ENCODE assay signal across 21 cellular contexts in genomic region chrX:805988-806387, GRCh38.
"Had no signal": no experiment of that assay in that cellular context is flagged by ENCODE, and none has a peak within 500 bp of the region (broad histone marks: within the 10 kb centered on the region; RNA-seq: fewer than 3 reads in every experiment).

No MANE protein-coding gene starts in this region.

- DNase-seq: dermis blood vessel endothelial cell; effector memory CD4-positive, alpha-beta T cell; foreskin fibroblast; gastrocnemius medialis; kidney glomerular epithelial cell; left colon; left ventricle myocardium superior; lower lobe of right lung; natural killer cell; right lobe of liver; small intestine; stimulated activated CD4-positive, alpha-beta T cell treated with anti-CD3 and anti-CD28 coated beads, Interleukin-15, amount 100 ng/mL, for 24 hours; stimulated activated CD4-positive, alpha-beta T cell treated with anti-CD3 and anti-CD28 coated beads, Interleukin-2, amount 100 ng/mL, for 48 hours; stimulated activated naive B cell treated with anti-CD40 and anti-IgM and Interleukin-4, amounts not matched to agents 10 μg/mL and 1 μg/mL and 100 μg/mL, for 72 hours; upper lobe of left lung had no signal

- H3K4me1 Mint-ChIP-seq: natural killer cell; stimulated activated naive B cell treated with anti-CD40 and anti-IgM and Interleukin-4, amounts not matched to agents 10 μg/mL and 1 μg/mL and 100 μg/mL, for 72 hours had no signal

- H3K4me2 ChIP-seq: hepatocyte had no signal

- H3K27ac ChIP-seq: coronary artery, gastrocnemius medialis, hepatocyte, lower lobe of right lung, parathyroid adenoma, right lobe of liver, thoracic aorta, tibial nerve, upper lobe of left lung had no signal

- H3K36me3 ChIP-seq: gastrocnemius medialis, lower lobe of right lung, right lobe of liver, thoracic aorta, tibial nerve, upper lobe of left lung had no signal

- H3K9ac ChIP-seq: parathyroid adenoma had no signal

- H3K27ac Mint-ChIP-seq: natural killer cell; stimulated activated naive B cell treated with anti-CD40 and anti-IgM and Interleukin-4, amounts not matched to agents 10 μg/mL and 1 μg/mL and 100 μg/mL, for 72 hours; stimulated activated naive CD8-positive, alpha-beta T cell treated with anti-CD3 and anti-CD28 coated beads, Interleukin-15, Interleukin-2, amounts not matched to agents 100 ng/mL and 50 ng/mL, for 24 hours had no signal

- ATAC-seq: gastrocnemius medialis; left colon; left ventricle myocardium superior; lower lobe of right lung; natural killer cell; right lobe of liver; stimulated activated naive B cell treated with anti-CD40 and anti-IgM and Interleukin-4, amounts not matched to agents 10 μg/mL and 1 μg/mL and 100 μg/mL, for 72 hours had no signal

- H3K4me1 ChIP-seq: gastrocnemius medialis, lower lobe of right lung, parathyroid adenoma, right lobe of liver, tibial nerve, upper lobe of left lung had no signal

- H3K9me3 Mint-ChIP-seq: natural killer cell; stimulated activated naive CD8-positive, alpha-beta T cell treated with anti-CD3 and anti-CD28 coated beads, Interleukin-15, Interleukin-2, amounts not matched to agents 100 ng/mL and 50 ng/mL, for 24 hours had no signal

- H3K79me2 ChIP-seq: hepatocyte, parathyroid adenoma had no signal

- H2AFZ ChIP-seq: hepatocyte, parathyroid adenoma had no signal

- H3K27me3 ChIP-seq: gastrocnemius medialis, hepatocyte, right lobe of liver, tibial nerve, upper lobe of left lung had no signal

- H3K36me3 Mint-ChIP-seq: natural killer cell had no signal

- H3K9me3 ChIP-seq: gastrocnemius medialis, lower lobe of right lung, right lobe of liver, thoracic aorta, upper lobe of left lung had no signal

- H3K4me3 ChIP-seq: coronary artery, gastrocnemius medialis, hepatocyte, lower lobe of right lung, right lobe of liver, thoracic aorta, tibial nerve, upper lobe of left lung had no signal

- H3K4me3 Mint-ChIP-seq: natural killer cell; stimulated activated naive B cell treated with anti-CD40 and anti-IgM and Interleukin-4, amounts not matched to agents 10 μg/mL and 1 μg/mL and 100 μg/mL, for 72 hours; stimulated activated naive CD8-positive, alpha-beta T cell treated with anti-CD3 and anti-CD28 coated beads, Interleukin-15, Interleukin-2, amounts not matched to agents 100 ng/mL and 50 ng/mL, for 24 hours had no signal
